In genomic region chr1:112515311-112516009, GRCh38 we compare ENCODE assay signal across 14 cellular contexts. TPM values are rescaled to one million over a fixed set of nuclear protein-coding genes. Genes with fewer than 3 reads are reported as not detected.
A peak's percentile ranks its signal among the peaks of the same experiment; 100 is the strongest.
DNase-seq lines count a peak whose midpoint lies in the region; ATAC-seq and TF ChIP-seq lines count a peak whose summit lies in the region.
"Had no signal": no experiment of that assay in that cellular context is flagged by ENCODE, and none has a peak within 500 bp of the region (broad histone marks: within the 10 kb centered on the region; RNA-seq: fewer than 3 reads in every experiment).

No MANE protein-coding gene starts in this region.

- H2AFZ ChIP-seq in mammary epithelial cell (ENCODE audit: low read depth, low read length) = no peak overlapping the region

- intact Hi-C loops in MCF 10A (cut with micrococcal nuclease) (no loop called here), mammary epithelial cell (cut with micrococcal nuclease) (no loop called here), adrenal gland (cut with DNase I) (no loop called here)

- no peak overlapping the region for H3K4me3 Mint-ChIP-seq in MCF 10A (ENCODE audit: unreplicated experiment)

- no peak overlapping the region for H3K27ac ChIP-seq in mammary epithelial cell (ENCODE audit: insufficient read depth, low read depth, low read length)
- no peak overlapping the region for H3K27ac ChIP-seq in adrenal gland
- H3K27ac ChIP-seq: breast epithelium, uterus had no signal

- H3K27me3 ChIP-seq in mammary epithelial cell (ENCODE audit: insufficient read depth, low read length) = no peaks in the 10 kb centered on the region
- no peaks in the 10 kb centered on the region for H3K27me3 ChIP-seq in adrenal gland
- H3K27me3 ChIP-seq: breast epithelium, uterus had no signal

- no peak overlapping the region for H3K9ac ChIP-seq in mammary epithelial cell (ENCODE audit: insufficient read depth, low read length)

- no peaks in the 10 kb centered on the region for H3K79me2 ChIP-seq in mammary epithelial cell (ENCODE audit: insufficient read depth, low read length)

- no peaks in the 10 kb centered on the region for H3K27me3 Mint-ChIP-seq in MCF 10A (ENCODE audit: insufficient read depth, unreplicated experiment)

- no peaks in the 10 kb centered on the region for H3K36me3 Mint-ChIP-seq in MCF 10A (ENCODE audit: insufficient read depth, unreplicated experiment)

- POLR2A ChIA-PET in MCF 10A (lab: Yijun Ruan, JAX) = no interaction called here

- TF ChIP-seq POLR2A in adrenal gland (IDR thresholded peaks at IDR 0.05) = no peak

- H3K4me3 ChIP-seq in mammary epithelial cell (replicated peaks in 1 of 3; ENCODE audit: insufficient read depth in 1 of 3, low read depth in 2 of 3, low read length in 3 of 3) = no peak overlapping the region
- H3K4me3 ChIP-seq in adrenal gland = no peak overlapping the region
- H3K4me3 ChIP-seq: breast epithelium, uterus had no signal

- CTCF ChIA-PET in MCF 10A (lab: Yijun Ruan, JAX) = interaction anchor here (1.5 kb wide), 1 partner anchor 124 kb away, joined by 5 read pairs; no protein-coding TSS in a partner anchor
- CTCF ChIA-PET in mammary epithelial cell (lab: Charles Lee; ENCODE audit: low non-redundant PET) = no interaction called here

- H3K36me3 ChIP-seq in mammary epithelial cell (ENCODE audit: insufficient read depth, low read length) = no peaks in the 10 kb centered on the region
- no peaks in the 10 kb centered on the region for H3K36me3 ChIP-seq in adrenal gland (replicated peaks in 1 of 2)
- H3K36me3 ChIP-seq: breast epithelium, uterus had no signal

- 95% methylated on average over 2 of the region's 2 CpGs for WGBS in mammary epithelial cell (ENCODE audit: low coverage, missing lambda C conversion rate)
- 86 to 91% (median 89%) methylated on average over 2 of the region's 2 CpGs for WGBS in adrenal gland, 4 donors

- no peaks in the 10 kb centered on the region for H3K4me1 Mint-ChIP-seq in MCF 10A (ENCODE audit: insufficient read depth, unreplicated experiment)

- in situ Hi-C loops in mammary epithelial cell (cut with MboI; ENCODE audit: low sequenced_read_pairs in 2 of 2) = no loop called here

- H3K9me3 Mint-ChIP-seq in MCF 10A (ENCODE audit: unreplicated experiment) = no peaks in the 10 kb centered on the region

- BruUV-seq in MCF 10A (replicated peaks; lab: Mats Ljungman, UMichigan) (no TSS peak), mammary epithelial cell (replicated peaks; lab: Mats Ljungman, UMichigan) (no TSS peak)

- no peak for TF ChIP-seq CTCF in MCF 10A (IDR thresholded peaks at IDR 0.05; ENCODE audit: unreplicated experiment)
- TF ChIP-seq CTCF in mammary epithelial cell (conservative IDR thresholded peaks at IDR 0.05 in 1 of 2, IDR thresholded peaks at IDR 0.05 in 1 of 2; ENCODE audit: extremely low read depth in 1 of 2, insufficient read depth in 1 of 2, low read depth in 1 of 2, low read length in 2 of 2) = no peak
- no peak for TF ChIP-seq CTCF in adrenal gland (IDR thresholded peaks at IDR 0.05)

- dilution Hi-C loops in mammary epithelial cell (cut with HindIII; ENCODE audit: low sequenced_read_pairs) = no loop called here

- H3K9me3 ChIP-seq in mammary epithelial cell (replicated peaks; ENCODE audit: insufficient read depth, low read length) (no peaks in the 10 kb centered on the region), adrenal gland (replicated peaks in 1 of 3) (no peaks in the 10 kb centered on the region)
- H3K9me3 ChIP-seq: breast epithelium, uterus had no signal

- ATAC-seq in HG03139 (IDR thresholded peaks at IDR 0.05; ENCODE audit: unreplicated experiment) = no peak
- no peak for ATAC-seq in HG03196 (IDR thresholded peaks at IDR 0.05; ENCODE audit: unreplicated experiment)

- H3K4me1 ChIP-seq in mammary epithelial cell (ENCODE audit: insufficient read depth, low read length) (peaks cover 9% of the 10 kb centered on the region), adrenal gland (replicated peaks in 1 of 2) (no peaks in the 10 kb centered on the region)
- H3K4me1 ChIP-seq: breast epithelium, uterus had no signal

- no peak overlapping the region for H3K4me2 ChIP-seq in mammary epithelial cell (ENCODE audit: insufficient read depth, low read depth, low read length)

- no peaks in the 10 kb centered on the region for H4K20me1 ChIP-seq in mammary epithelial cell (ENCODE audit: insufficient read depth, low read length)

- DNase-seq in MCF 10A (ENCODE audit: unreplicated experiment) (peak; percentile 38), mammary epithelial cell (no peak), adrenal gland (peak in 4 of 7 donors; percentile 42 to 62 (median 52)), hepatic stellate cell (ENCODE audit: low spot score) (peak; percentile 62), stromal cell of bone marrow (ENCODE audit: low read depth) (peak; percentile 60), Ammon's horn (ENCODE audit: low spot score) (no peak)
- DNase-seq: activated T-cell treated with anti-CD3 and anti-CD28 coated beads, Interleukin-2, amount 50 U/mL, for 1 hour; GF-D8; NCI-H1417; small intestine; uterus had no signal

- H3K27ac Mint-ChIP-seq in MCF 10A (ENCODE audit: low read depth, unreplicated experiment) = no peak overlapping the region

RNA-seq across cellular contexts. Expression of gene WNT2B, which starts 6.7 kb away (rescaled TPM):
- total RNA-seq in MCF 10A (2022) = 0.75 and 1.7 TPM in 2 replicates
- total RNA-seq in mammary epithelial cell = 1 to 10 TPM in 1 of 2 donors, under 1 TPM in 1; 0.67 to 1.4 TPM
- 0.29 TPM for polyA plus RNA-seq in mammary epithelial cell
- not detected for polyA minus RNA-seq in mammary epithelial cell
- 1 to 10 TPM in 7 of 8 donors, under 1 TPM in 1; 0.63 to 8.1 (median 2.2) TPM for total RNA-seq in adrenal gland
- 1 to 10 TPM; 1.1 to 1.9 (median 1.9) TPM for polyA plus RNA-seq in adrenal gland

Comparison
In these comparisons a context has a peak if more than half of its experiments do, and no peak if none do; other contexts are left out.
1. DNase-seq: peak in MCF 10A (single experiment), adrenal gland (4 of 7), hepatic stellate cell (single experiment) and stromal cell of bone marrow (single experiment); none in mammary epithelial cell (single experiment) and Ammon's horn (single experiment).